In the genomic region with DNA sequence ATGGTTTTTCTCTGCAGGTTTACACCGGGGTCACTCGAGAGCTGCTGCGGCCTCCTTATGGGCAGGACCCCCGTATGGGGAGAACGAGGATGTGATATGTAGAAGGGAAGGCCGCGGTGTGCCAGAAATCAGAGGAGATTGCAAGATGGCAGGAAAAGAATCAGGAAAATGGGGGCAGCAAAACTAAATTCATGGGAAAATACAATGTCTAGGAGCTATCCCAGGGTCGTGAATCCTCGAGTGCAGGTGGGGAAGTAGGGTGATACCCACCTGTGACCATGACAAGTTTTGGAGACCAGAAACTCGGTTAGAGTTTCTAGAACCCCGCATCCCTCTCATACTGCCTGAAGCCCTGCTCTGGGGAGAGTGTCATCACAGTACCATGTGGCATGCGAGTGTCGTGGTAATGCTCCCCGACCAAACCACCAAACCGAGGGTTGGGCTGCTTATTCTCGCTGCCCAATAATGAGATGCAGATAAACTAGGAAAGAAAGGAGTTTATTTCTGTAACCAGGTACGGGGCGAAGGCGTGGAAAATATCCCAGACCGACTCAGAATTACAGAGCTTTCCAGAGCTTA, we compare ENCODE assay signal across 8 cellular contexts. TPM values are rescaled to one million over a fixed set of nuclear protein-coding genes. Genes with fewer than 3 reads are reported as not detected.
DNase-seq lines count a peak whose midpoint lies in the region; ATAC-seq, FAIRE-seq and TF ChIP-seq lines count a peak whose summit lies in the region.

No MANE protein-coding gene starts in this region.

- H3K4me3 ChIP-seq in DND-41 (ENCODE audit: low read depth in 1 of 2, low read length in 2 of 2) (peak overlapping the region; percentile 60 to 69), bronchial epithelial cell (ENCODE audit: low read depth, low read length) (peak overlapping the region; percentile 99), mesodermal cell (ENCODE audit: extremely low read depth, insufficient read depth, low read length, poor library complexity, severe bottlenecking) (peak overlapping the region; percentile 78), thymus (ENCODE audit: low read length) (peak overlapping the region; percentile 94)

- peaks cover 28% of the 10 kb centered on the region for H3K4me1 Mint-ChIP-seq in HFFc6 (ENCODE audit: low read depth)
- peaks cover 39 to 43% (median 41%) of the 10 kb centered on the region in 3 donors for H3K4me1 Mint-ChIP-seq in T-cell

- H2AFZ ChIP-seq in DND-41 (ENCODE audit: low read depth, low read length): peak overlapping the region; percentile 99

- H3K4me3 Mint-ChIP-seq in HFFc6 (peak overlapping the region; percentile 99), T-cell (peak overlapping the region; percentile 93 to 96 (median 95))

- ATAC-seq in DND-41 (ENCODE audit: insufficient read depth, low read depth): peak; percentile 29
- ATAC-seq in T-cell (replicated peaks in 1 of 4): no peak

- TF ChIP-seq CTCF in DND-41 (IDR thresholded peaks at IDR 0.05; ENCODE audit: borderline replicate concordance, extremely low read depth, low read length, poor library complexity, severe bottlenecking): no peak
- TF ChIP-seq CTCF in HFFc6 (IDR thresholded peaks at IDR 0.05): no peak
- no peak for TF ChIP-seq CTCF in bronchial epithelial cell (IDR thresholded peaks at IDR 0.05; ENCODE audit: insufficient read depth, low read length, severe bottlenecking)
- TF ChIP-seq CTCF in D721Med (IDR thresholded peaks at IDR 0.05; ENCODE audit: insufficient read depth, missing control alignments): no peak

- peak overlapping the region; percentile 92 for H3K9ac ChIP-seq in DND-41 (ENCODE audit: low read depth, low read length)

- H3K27me3 Mint-ChIP-seq in HFFc6 (ENCODE audit: insufficient read depth): peaks cover 6% of the 10 kb centered on the region; the same call in 1 of the 2 replicates
- H3K27me3 Mint-ChIP-seq in T-cell: no peaks in the 10 kb centered on the region

- H3K27ac ChIP-seq in DND-41 (ENCODE audit: low read length) (peak overlapping the region; percentile 94), mesodermal cell (ENCODE audit: low read depth, low read length, severe bottlenecking) (peak overlapping the region; percentile 95), thymus (ENCODE audit: low read depth) (no peak overlapping the region)

- H3K9me3 Mint-ChIP-seq in HFFc6 (no peaks in the 10 kb centered on the region), T-cell (no peaks in the 10 kb centered on the region)

- CTCF ChIA-PET in T-cell (lab: Charles Lee): interaction anchor here in 1 of 2 donors (2.3 kb wide), 1 partner anchor 44 kb away, joined by 8 read pairs; no protein-coding TSS in a partner anchor

- peaks cover 13% of the 10 kb centered on the region for H3K36me3 Mint-ChIP-seq in HFFc6 (ENCODE audit: low read depth)
- H3K36me3 Mint-ChIP-seq in T-cell: peaks cover 20% of the 10 kb centered on the region

- H3K36me3 ChIP-seq in DND-41 (ENCODE audit: insufficient read depth, low read length) (peaks cover 29% of the 10 kb centered on the region), bronchial epithelial cell (ENCODE audit: control insufficient read depth, insufficient read depth, low read length) (peaks cover 11% of the 10 kb centered on the region), mesodermal cell (ENCODE audit: control insufficient read depth, insufficient read depth, low read length) (peaks cover 34% of the 10 kb centered on the region), thymus (ENCODE audit: control insufficient read depth, insufficient read depth) (peaks cover 13% of the 10 kb centered on the region)

- H3K79me2 ChIP-seq in DND-41 (ENCODE audit: insufficient read depth, low read length): peaks cover 53% of the 10 kb centered on the region

- POLR2A ChIA-PET in T-cell (lab: Charles Lee): interaction anchor here in 1 of 2 donors (0.6 kb wide), 1 partner anchor 1377 kb away, joined by 3 read pairs; no protein-coding TSS in a partner anchor

- H3K4me2 ChIP-seq in DND-41 (ENCODE audit: insufficient read depth, low read length): peak overlapping the region; percentile 79

- H3K9me3 ChIP-seq in DND-41 (ENCODE audit: insufficient read depth, low read length, severe bottlenecking): no peaks in the 10 kb centered on the region
- no peaks in the 10 kb centered on the region for H3K9me3 ChIP-seq in mesodermal cell (ENCODE audit: control insufficient read depth, low read length)
- no peaks in the 10 kb centered on the region for H3K9me3 ChIP-seq in thymus (ENCODE audit: control insufficient read depth)

- H4K20me1 ChIP-seq in DND-41 (ENCODE audit: insufficient read depth, low read length): peaks cover 3% of the 10 kb centered on the region

- WGBS in mesodermal cell (ENCODE audit: insufficient coverage in 2 of 2), 2 experiments: 29 to 35% methylated on average over 11 to 15 of the region's 20 CpGs
- 45% methylated on average over 20 of the region's 20 CpGs for WGBS in thymus

- no peaks in the 10 kb centered on the region for H3K27me3 ChIP-seq in DND-41 (ENCODE audit: insufficient read depth, low read length, poor library complexity)
- H3K27me3 ChIP-seq in bronchial epithelial cell (ENCODE audit: control insufficient read depth, insufficient read depth, low read length): no peaks in the 10 kb centered on the region
- H3K27me3 ChIP-seq in thymus (ENCODE audit: control insufficient read depth, insufficient read depth): no peaks in the 10 kb centered on the region

- FAIRE-seq in bronchial epithelial cell (lab: Jason Lieb, UNC) (no peak), D721Med (lab: Jason Lieb, UNC) (no peak)

- H3K4me1 ChIP-seq in DND-41 (ENCODE audit: insufficient read depth, low read length) (peaks cover 38% of the 10 kb centered on the region), mesodermal cell (ENCODE audit: control insufficient read depth, insufficient read depth, low read length, poor library complexity, severe bottlenecking) (peaks cover 8% of the 10 kb centered on the region), thymus (ENCODE audit: control insufficient read depth, insufficient read depth, low read length) (peaks cover 10% of the 10 kb centered on the region)

- H3K27ac Mint-ChIP-seq in HFFc6 (peak overlapping the region; percentile 98), T-cell (peak overlapping the region; percentile 94)

- DNase-seq in DND-41 (peak; percentile 42), HFFc6 (no peak), T-cell (peak in 23 of 34 experiments; percentile 11 to 54 (median 20)), bronchial epithelial cell (ENCODE audit: low read depth) (peak; percentile 5), D721Med (ENCODE audit: insufficient read length, low spot score) (no peak), NCI-H1105 treated with DMSO at 0.1 percent for 48 hours (lab: John Stamatoyannopoulos, UW) (no peak)

RNA-seq across cellular contexts. Expression of a gene that starts 0.8 kb away (rescaled TPM):
- total RNA-seq in HFFc6 (2021; fragmentation: NEBNext Ultra II Directional; extraction: Animal tissue kit (Norgen Biotek cat#: 25700)): 10 to 100 TPM; 13.2 to 22.5 (median 18.0) TPM
- 10 to 100 TPM; 28.6 to 38.9 (median 37.5) TPM for total RNA-seq in T-cell
- total RNA-seq in bronchial epithelial cell: 14.5 and 15.4 TPM in 2 replicates
- 21.6 TPM for polyA plus RNA-seq in mesodermal cell (2013, experiment 1 of 2)
- polyA plus RNA-seq in mesodermal cell (2013, experiment 2 of 2): 28.7 TPM
- polyA plus RNA-seq in thymus: 21.1 TPM

RNA-seq across cellular contexts. Expression of a gene that starts 17.3 kb away (rescaled TPM):
- not detected for total RNA-seq in HFFc6 (2021; fragmentation: NEBNext Ultra II Directional; extraction: Animal tissue kit (Norgen Biotek cat#: 25700))
- 1 to 10 TPM in 2 of 5 donors, under 1 TPM in 3; 0.43 to 5.0 (median 0.73) TPM for total RNA-seq in T-cell
- not detected in 2 replicates for total RNA-seq in bronchial epithelial cell
- 0.44 TPM for polyA plus RNA-seq in mesodermal cell (2013, experiment 1 of 2)
- 0.15 TPM for polyA plus RNA-seq in mesodermal cell (2013, experiment 2 of 2)
- polyA plus RNA-seq in thymus: 0.41 TPM

RNA-seq across cellular contexts. Expression of a gene that starts 52.0 kb away (rescaled TPM):
- total RNA-seq in HFFc6 (2021; fragmentation: NEBNext Ultra II Directional; extraction: Animal tissue kit (Norgen Biotek cat#: 25700)): 10 to 100 TPM; 21.0 to 27.8 (median 26.0) TPM
- total RNA-seq in T-cell: 100 to 1,000 TPM; 104 to 150 (median 117) TPM
- total RNA-seq in bronchial epithelial cell: 28.9 and 51.9 TPM in 2 replicates
- polyA plus RNA-seq in mesodermal cell (2013, experiment 1 of 2): 60.7 TPM
- 61.0 TPM for polyA plus RNA-seq in mesodermal cell (2013, experiment 2 of 2)
- polyA plus RNA-seq in thymus: 54.4 TPM

Comparison
In these comparisons a context has a peak if more than half of its experiments do, and no peak if none do; other contexts are left out.
1. DNase-seq: peak in DND-41 (single experiment), T-cell (23 of 34) and bronchial epithelial cell (single experiment); none in HFFc6 (single experiment), D721Med (single experiment) and NCI-H1105 treated with DMSO at 0.1 percent for 48 hours (single experiment).
2. Peak in every context shown above with its lines, with median percentiles within 50 percentile points of each other: H3K4me3 ChIP-seq.